Comparison of ENCODE assay signal across 8 cellular contexts in genomic region chr22:21417806-21418205, GRCh38. TPM values are rescaled to one million over a fixed set of nuclear protein-coding genes. Genes with fewer than 3 reads are reported as not detected.
DNase-seq lines count a peak whose midpoint lies in the region; ATAC-seq and TF ChIP-seq lines count a peak whose summit lies in the region.
"Not testable (repeated sequence)": the region's sequence is repeated elsewhere in the genome, so short reads cannot be mapped to it uniquely, and the experiment has no call there.

No MANE protein-coding gene starts in this region.

- peak overlapping the region in 10 of 11 experiments; percentile 64 to 80 (median 72); a peak in 19 of 22 replicates for H3K9ac ChIP-seq in BLaER1 treated with 17β-estradiol and CSF1 and Interleukin-3, amounts not matched to agents 10 nM and 100 nM

- H3K4me1 Mint-ChIP-seq in activated naive CD4-positive, alpha-beta T cell treated with anti-CD3 and anti-CD28 coated beads, Interleukin-2, amount 50 U/mL, for 24 hours, result not testable (repeated sequence)

- H3K36me3 Mint-ChIP-seq in activated naive CD4-positive, alpha-beta T cell treated with anti-CD3 and anti-CD28 coated beads, Interleukin-2, amount 50 U/mL, for 24 hours, result not testable (repeated sequence)

- H3K4me3 Mint-ChIP-seq in activated naive CD4-positive, alpha-beta T cell treated with anti-CD3 and anti-CD28 coated beads, Interleukin-2, amount 50 U/mL, for 24 hours, result peak overlapping the region; percentile 42

- H3K27ac Mint-ChIP-seq in activated naive CD4-positive, alpha-beta T cell treated with anti-CD3 and anti-CD28 coated beads, Interleukin-2, amount 50 U/mL, for 24 hours, result not testable (repeated sequence)

- not testable (repeated sequence) for DNase-seq in RWPE2 (ENCODE audit: low spot score); fibroblast of pulmonary artery (ENCODE audit: low read depth)
- DNase-seq in mucosa of descending colon, result peak; percentile 31 to 63 (median 42)
- DNase-seq in stimulated activated CD4-positive, alpha-beta T cell treated with anti-CD3 and anti-CD28 coated beads, Interleukin-4, amount 100 ng/mL, for 1 hour, result peak; percentile 39

- H3K9me3 Mint-ChIP-seq in activated naive CD4-positive, alpha-beta T cell treated with anti-CD3 and anti-CD28 coated beads, Interleukin-2, amount 50 U/mL, for 24 hours, result not testable (repeated sequence)

- peak overlapping the region; percentile 46 to 70 (median 61) for H3K4me3 ChIP-seq in BLaER1 treated with 17β-estradiol and CSF1 and Interleukin-3, amounts not matched to agents 10 nM and 100 nM
- H3K4me3 ChIP-seq in RWPE2 (ENCODE audit: severe bottlenecking), result peak overlapping the region; percentile 26
- H3K4me3 ChIP-seq in fibroblast of pulmonary artery (replicated peaks; ENCODE audit: low read depth, low read length), result peak overlapping the region; percentile 52
- H3K4me3 ChIP-seq in mucosa of descending colon, result not testable (repeated sequence)

- H3K27ac ChIP-seq in BLaER1 treated with 17β-estradiol and CSF1 and Interleukin-3, amounts not matched to agents 10 nM and 100 nM, result peak overlapping the region in 7 of 11 experiments; percentile 32 to 68 (median 56); a peak in 10 of 22 replicates
- H3K27ac ChIP-seq in RWPE2 (ENCODE audit: poor library complexity, severe bottlenecking), result not testable (repeated sequence)

- H3K27me3 Mint-ChIP-seq in activated naive CD4-positive, alpha-beta T cell treated with anti-CD3 and anti-CD28 coated beads, Interleukin-2, amount 50 U/mL, for 24 hours, result not testable (repeated sequence)

- H3K4me1 ChIP-seq in BLaER1 treated with 17β-estradiol and CSF1 and Interleukin-3, amounts not matched to agents 10 nM and 100 nM; RWPE2 (ENCODE audit: insufficient read depth, poor library complexity, severe bottlenecking); mucosa of descending colon (ENCODE audit: low read depth): not testable (repeated sequence)

- not testable (repeated sequence) for H3K9me3 ChIP-seq in BLaER1 treated with 17β-estradiol and CSF1 and Interleukin-3, amounts not matched to agents 10 nM and 100 nM (replicated peaks in 1 of 11); RWPE2 (ENCODE audit: severe bottlenecking); mucosa of descending colon

- peak overlapping the region in 3 of 11 experiments; percentile 37 to 56 (median 42); a peak in 5 of 22 replicates for H3K4me2 ChIP-seq in BLaER1 treated with 17β-estradiol and CSF1 and Interleukin-3, amounts not matched to agents 10 nM and 100 nM

- not testable (repeated sequence) for H4K20me1 ChIP-seq in BLaER1 treated with 17β-estradiol and CSF1 and Interleukin-3, amounts not matched to agents 10 nM and 100 nM

- ATAC-seq in GM21423 (IDR thresholded peaks at IDR 0.05; ENCODE audit: unreplicated experiment) (peak; percentile 7), HG03103 (IDR thresholded peaks at IDR 0.05; ENCODE audit: low read depth, unreplicated experiment) (peak; percentile 7), RWPE2 (ENCODE audit: low read depth) (peak; percentile 29)
- ATAC-seq in mucosa of descending colon, result not testable (repeated sequence)

- not testable (repeated sequence) for H3K36me3 ChIP-seq in BLaER1 treated with 17β-estradiol and CSF1 and Interleukin-3, amounts not matched to agents 10 nM and 100 nM; RWPE2 (ENCODE audit: low read depth); mucosa of descending colon (ENCODE audit: low read depth)

- H3K27me3 ChIP-seq in BLaER1 treated with 17β-estradiol and CSF1 and Interleukin-3, amounts not matched to agents 10 nM and 100 nM; RWPE2 (ENCODE audit: insufficient read depth, poor library complexity, severe bottlenecking): not testable (repeated sequence)

- intact Hi-C loops in mucosa of descending colon (cut with DNase I, micrococcal nuclease), result not testable (repeated sequence)

- TF ChIP-seq CTCF in RWPE2 (IDR thresholded peaks at IDR 0.05; ENCODE audit: poor library complexity, severe bottlenecking); fibroblast of pulmonary artery (IDR thresholded peaks at IDR 0.05; ENCODE audit: low read length, missing control alignments); mucosa of descending colon (IDR thresholded peaks at IDR 0.05): not testable (repeated sequence)

RNA-seq across cellular contexts. Expression of gene HIC2, which starts 0.6 kb away (rescaled TPM):
- total RNA-seq in mucosa of descending colon, result 1 to 10 TPM; 6.0 to 6.2 (median 6.0) TPM

RNA-seq across cellular contexts. Expression of gene RIMBP3B, which starts 34.3 kb away (rescaled TPM):
- total RNA-seq in mucosa of descending colon, result under 1 TPM in 1 of 3 donors, not detected in 2; 0.09 TPM

RNA-seq across cellular contexts. Expression of gene TMEM191C, which starts 49.4 kb away (rescaled TPM):
- 1 to 10 TPM; 1.3 to 2.9 (median 2.1) TPM for total RNA-seq in mucosa of descending colon
